1 cellular context compared by ENCODE assay signal in the genomic region with DNA sequence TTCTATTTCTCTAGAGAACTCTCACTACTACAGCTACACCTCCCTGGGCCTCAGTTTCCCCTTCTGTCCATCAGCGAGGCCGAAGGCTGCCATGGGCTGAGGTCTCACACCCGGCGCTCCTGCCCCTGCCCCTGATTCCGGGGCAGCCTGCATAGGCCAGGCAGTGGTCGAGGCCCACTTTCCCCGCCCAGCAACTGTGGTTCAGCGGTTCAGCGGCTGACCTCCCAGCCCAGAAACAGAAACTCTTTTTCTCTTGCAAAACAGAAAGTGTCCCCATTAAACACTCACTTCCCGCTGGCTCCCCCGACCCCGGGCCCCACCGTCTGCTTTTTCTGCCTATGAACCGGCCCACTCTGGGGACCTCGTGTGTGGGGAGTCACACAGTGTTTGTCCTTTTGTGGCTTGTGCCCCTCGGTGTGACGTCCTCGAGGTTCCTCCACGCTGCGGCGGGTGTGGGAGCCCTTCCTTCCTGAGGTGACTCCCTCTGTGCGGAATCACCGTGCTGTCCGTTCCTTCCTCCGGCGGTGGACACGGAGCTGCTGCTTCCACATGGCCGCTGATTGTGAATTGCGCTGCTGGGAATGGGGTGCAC.
TF ChIP-seq lines count a peak whose summit lies in the region.

No MANE protein-coding gene starts in this region.

TF ChIP-seq in GM12878, 131 proteins besides CTCF, POLR2A, EP300 and RAD21 (continued from another document and continues in another):
- TF ChIP-seq HDAC6 (IDR thresholded peaks at IDR 0.05; ENCODE audit: unreplicated experiment) (no peak), MXI1 (IDR thresholded peaks at IDR 0.05; ENCODE audit: low read depth, low read length) (no peak), WRNIP1 (IDR thresholded peaks at IDR 0.05; ENCODE audit: borderline replicate concordance, low read depth, low read length) (no peak), SUPT20H (IDR thresholded peaks at IDR 0.05; ENCODE audit: borderline replicate concordance, control insufficient read depth, low read depth, low read length) (no peak), ESRRA (IDR thresholded peaks at IDR 0.05; ENCODE audit: low read length) (no peak), YY1 (IDR thresholded peaks at IDR 0.05; ENCODE audit: low read depth, low read length) (0 out of 2 replicates have a peak, but pooled peaks have one; percentile 49), HCFC1 (IDR thresholded peaks at IDR 0.05; ENCODE audit: low read length) (no peak), ASH2L (IDR thresholded peaks at IDR 0.05; ENCODE audit: borderline replicate concordance, low read depth) (peak; percentile 30; the same call in 1 of the 2 replicates), ZNF274 (IDR thresholded peaks at IDR 0.05; ENCODE audit: insufficient read depth, insufficient read length) (no peak), RELA (IDR thresholded peaks at IDR 0.05; ENCODE audit: borderline replicate concordance, partially characterized antibody) (no peak), RFX5 (IDR thresholded peaks at IDR 0.05; ENCODE audit: low read depth, low read length) (no peak), YBX1 (IDR thresholded peaks at IDR 0.05) (no peak), STAT3 (IDR thresholded peaks at IDR 0.05; ENCODE audit: low read depth, low read length) (no peak), POLR2AphosphoS5 (IDR thresholded peaks at IDR 0.05; ENCODE audit: low read length) (no peak; the same call in 1 of the 2 replicates), DPF2 (IDR thresholded peaks at IDR 0.05) (peak; percentile 57), ATF7 (IDR thresholded peaks at IDR 0.05; ENCODE audit: low read depth) (no peak), STAT1 (conservative IDR thresholded peaks at IDR 0.05) (no peak)
- TF ChIP-seq, protein P1, sequence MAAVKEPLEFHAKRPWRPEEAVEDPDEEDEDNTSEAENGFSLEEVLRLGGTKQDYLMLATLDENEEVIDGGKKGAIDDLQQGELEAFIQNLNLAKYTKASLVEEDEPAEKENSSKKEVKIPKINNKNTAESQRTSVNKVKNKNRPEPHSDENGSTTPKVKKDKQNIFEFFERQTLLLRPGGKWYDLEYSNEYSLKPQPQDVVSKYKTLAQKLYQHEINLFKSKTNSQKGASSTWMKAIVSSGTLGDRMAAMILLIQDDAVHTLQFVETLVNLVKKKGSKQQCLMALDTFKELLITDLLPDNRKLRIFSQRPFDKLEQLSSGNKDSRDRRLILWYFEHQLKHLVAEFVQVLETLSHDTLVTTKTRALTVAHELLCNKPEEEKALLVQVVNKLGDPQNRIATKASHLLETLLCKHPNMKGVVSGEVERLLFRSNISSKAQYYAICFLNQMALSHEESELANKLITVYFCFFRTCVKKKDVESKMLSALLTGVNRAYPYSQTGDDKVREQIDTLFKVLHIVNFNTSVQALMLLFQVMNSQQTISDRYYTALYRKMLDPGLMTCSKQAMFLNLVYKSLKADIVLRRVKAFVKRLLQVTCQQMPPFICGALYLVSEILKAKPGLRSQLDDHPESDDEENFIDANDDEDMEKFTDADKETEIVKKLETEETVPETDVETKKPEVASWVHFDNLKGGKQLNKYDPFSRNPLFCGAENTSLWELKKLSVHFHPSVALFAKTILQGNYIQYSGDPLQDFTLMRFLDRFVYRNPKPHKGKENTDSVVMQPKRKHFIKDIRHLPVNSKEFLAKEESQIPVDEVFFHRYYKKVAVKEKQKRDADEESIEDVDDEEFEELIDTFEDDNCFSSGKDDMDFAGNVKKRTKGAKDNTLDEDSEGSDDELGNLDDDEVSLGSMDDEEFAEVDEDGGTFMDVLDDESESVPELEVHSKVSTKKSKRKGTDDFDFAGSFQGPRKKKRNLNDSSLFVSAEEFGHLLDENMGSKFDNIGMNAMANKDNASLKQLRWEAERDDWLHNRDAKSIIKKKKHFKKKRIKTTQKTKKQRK (IDR thresholded peaks at IDR 0.05; ENCODE audit: low read depth, low read length) = no peak
- TF ChIP-seq, protein P2, sequence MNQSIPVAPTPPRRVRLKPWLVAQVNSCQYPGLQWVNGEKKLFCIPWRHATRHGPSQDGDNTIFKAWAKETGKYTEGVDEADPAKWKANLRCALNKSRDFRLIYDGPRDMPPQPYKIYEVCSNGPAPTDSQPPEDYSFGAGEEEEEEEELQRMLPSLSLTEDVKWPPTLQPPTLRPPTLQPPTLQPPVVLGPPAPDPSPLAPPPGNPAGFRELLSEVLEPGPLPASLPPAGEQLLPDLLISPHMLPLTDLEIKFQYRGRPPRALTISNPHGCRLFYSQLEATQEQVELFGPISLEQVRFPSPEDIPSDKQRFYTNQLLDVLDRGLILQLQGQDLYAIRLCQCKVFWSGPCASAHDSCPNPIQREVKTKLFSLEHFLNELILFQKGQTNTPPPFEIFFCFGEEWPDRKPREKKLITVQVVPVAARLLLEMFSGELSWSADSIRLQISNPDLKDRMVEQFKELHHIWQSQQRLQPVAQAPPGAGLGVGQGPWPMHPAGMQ (IDR thresholded peaks at IDR 0.05; ENCODE audit: borderline replicate concordance) = no peak
- TF ChIP-seq, protein P3, sequence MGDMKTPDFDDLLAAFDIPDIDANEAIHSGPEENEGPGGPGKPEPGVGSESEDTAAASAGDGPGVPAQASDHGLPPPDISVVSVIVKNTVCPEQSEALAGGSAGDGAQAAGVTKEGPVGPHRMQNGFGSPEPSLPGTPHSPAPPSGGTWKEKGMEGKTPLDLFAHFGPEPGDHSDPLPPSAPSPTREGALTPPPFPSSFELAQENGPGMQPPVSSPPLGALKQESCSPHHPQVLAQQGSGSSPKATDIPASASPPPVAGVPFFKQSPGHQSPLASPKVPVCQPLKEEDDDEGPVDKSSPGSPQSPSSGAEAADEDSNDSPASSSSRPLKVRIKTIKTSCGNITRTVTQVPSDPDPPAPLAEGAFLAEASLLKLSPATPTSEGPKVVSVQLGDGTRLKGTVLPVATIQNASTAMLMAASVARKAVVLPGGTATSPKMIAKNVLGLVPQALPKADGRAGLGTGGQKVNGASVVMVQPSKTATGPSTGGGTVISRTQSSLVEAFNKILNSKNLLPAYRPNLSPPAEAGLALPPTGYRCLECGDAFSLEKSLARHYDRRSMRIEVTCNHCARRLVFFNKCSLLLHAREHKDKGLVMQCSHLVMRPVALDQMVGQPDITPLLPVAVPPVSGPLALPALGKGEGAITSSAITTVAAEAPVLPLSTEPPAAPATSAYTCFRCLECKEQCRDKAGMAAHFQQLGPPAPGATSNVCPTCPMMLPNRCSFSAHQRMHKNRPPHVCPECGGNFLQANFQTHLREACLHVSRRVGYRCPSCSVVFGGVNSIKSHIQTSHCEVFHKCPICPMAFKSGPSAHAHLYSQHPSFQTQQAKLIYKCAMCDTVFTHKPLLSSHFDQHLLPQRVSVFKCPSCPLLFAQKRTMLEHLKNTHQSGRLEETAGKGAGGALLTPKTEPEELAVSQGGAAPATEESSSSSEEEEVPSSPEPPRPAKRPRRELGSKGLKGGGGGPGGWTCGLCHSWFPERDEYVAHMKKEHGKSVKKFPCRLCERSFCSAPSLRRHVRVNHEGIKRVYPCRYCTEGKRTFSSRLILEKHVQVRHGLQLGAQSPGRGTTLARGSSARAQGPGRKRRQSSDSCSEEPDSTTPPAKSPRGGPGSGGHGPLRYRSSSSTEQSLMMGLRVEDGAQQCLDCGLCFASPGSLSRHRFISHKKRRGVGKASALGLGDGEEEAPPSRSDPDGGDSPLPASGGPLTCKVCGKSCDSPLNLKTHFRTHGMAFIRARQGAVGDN (IDR thresholded peaks at IDR 0.05) = no peak
- TF ChIP-seq, protein P4, sequence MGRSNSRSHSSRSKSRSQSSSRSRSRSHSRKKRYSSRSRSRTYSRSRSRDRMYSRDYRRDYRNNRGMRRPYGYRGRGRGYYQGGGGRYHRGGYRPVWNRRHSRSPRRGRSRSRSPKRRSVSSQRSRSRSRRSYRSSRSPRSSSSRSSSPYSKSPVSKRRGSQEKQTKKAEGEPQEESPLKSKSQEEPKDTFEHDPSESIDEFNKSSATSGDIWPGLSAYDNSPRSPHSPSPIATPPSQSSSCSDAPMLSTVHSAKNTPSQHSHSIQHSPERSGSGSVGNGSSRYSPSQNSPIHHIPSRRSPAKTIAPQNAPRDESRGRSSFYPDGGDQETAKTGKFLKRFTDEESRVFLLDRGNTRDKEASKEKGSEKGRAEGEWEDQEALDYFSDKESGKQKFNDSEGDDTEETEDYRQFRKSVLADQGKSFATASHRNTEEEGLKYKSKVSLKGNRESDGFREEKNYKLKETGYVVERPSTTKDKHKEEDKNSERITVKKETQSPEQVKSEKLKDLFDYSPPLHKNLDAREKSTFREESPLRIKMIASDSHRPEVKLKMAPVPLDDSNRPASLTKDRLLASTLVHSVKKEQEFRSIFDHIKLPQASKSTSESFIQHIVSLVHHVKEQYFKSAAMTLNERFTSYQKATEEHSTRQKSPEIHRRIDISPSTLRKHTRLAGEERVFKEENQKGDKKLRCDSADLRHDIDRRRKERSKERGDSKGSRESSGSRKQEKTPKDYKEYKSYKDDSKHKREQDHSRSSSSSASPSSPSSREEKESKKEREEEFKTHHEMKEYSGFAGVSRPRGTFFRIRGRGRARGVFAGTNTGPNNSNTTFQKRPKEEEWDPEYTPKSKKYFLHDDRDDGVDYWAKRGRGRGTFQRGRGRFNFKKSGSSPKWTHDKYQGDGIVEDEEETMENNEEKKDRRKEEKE (IDR thresholded peaks at IDR 0.05) = no peak
- TF ChIP-seq, protein P5, sequence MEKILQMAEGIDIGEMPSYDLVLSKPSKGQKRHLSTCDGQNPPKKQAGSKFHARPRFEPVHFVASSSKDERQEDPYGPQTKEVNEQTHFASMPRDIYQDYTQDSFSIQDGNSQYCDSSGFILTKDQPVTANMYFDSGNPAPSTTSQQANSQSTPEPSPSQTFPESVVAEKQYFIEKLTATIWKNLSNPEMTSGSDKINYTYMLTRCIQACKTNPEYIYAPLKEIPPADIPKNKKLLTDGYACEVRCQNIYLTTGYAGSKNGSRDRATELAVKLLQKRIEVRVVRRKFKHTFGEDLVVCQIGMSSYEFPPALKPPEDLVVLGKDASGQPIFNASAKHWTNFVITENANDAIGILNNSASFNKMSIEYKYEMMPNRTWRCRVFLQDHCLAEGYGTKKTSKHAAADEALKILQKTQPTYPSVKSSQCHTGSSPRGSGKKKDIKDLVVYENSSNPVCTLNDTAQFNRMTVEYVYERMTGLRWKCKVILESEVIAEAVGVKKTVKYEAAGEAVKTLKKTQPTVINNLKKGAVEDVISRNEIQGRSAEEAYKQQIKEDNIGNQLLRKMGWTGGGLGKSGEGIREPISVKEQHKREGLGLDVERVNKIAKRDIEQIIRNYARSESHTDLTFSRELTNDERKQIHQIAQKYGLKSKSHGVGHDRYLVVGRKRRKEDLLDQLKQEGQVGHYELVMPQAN (conservative IDR thresholded peaks at IDR 0.05) = no peak
- TF ChIP-seq, protein P6, sequence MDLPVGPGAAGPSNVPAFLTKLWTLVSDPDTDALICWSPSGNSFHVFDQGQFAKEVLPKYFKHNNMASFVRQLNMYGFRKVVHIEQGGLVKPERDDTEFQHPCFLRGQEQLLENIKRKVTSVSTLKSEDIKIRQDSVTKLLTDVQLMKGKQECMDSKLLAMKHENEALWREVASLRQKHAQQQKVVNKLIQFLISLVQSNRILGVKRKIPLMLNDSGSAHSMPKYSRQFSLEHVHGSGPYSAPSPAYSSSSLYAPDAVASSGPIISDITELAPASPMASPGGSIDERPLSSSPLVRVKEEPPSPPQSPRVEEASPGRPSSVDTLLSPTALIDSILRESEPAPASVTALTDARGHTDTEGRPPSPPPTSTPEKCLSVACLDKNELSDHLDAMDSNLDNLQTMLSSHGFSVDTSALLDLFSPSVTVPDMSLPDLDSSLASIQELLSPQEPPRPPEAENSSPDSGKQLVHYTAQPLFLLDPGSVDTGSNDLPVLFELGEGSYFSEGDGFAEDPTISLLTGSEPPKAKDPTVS (IDR thresholded peaks at IDR 0.05; ENCODE audit: low read depth, low read length) = no peak
- TF ChIP-seq, protein P7, sequence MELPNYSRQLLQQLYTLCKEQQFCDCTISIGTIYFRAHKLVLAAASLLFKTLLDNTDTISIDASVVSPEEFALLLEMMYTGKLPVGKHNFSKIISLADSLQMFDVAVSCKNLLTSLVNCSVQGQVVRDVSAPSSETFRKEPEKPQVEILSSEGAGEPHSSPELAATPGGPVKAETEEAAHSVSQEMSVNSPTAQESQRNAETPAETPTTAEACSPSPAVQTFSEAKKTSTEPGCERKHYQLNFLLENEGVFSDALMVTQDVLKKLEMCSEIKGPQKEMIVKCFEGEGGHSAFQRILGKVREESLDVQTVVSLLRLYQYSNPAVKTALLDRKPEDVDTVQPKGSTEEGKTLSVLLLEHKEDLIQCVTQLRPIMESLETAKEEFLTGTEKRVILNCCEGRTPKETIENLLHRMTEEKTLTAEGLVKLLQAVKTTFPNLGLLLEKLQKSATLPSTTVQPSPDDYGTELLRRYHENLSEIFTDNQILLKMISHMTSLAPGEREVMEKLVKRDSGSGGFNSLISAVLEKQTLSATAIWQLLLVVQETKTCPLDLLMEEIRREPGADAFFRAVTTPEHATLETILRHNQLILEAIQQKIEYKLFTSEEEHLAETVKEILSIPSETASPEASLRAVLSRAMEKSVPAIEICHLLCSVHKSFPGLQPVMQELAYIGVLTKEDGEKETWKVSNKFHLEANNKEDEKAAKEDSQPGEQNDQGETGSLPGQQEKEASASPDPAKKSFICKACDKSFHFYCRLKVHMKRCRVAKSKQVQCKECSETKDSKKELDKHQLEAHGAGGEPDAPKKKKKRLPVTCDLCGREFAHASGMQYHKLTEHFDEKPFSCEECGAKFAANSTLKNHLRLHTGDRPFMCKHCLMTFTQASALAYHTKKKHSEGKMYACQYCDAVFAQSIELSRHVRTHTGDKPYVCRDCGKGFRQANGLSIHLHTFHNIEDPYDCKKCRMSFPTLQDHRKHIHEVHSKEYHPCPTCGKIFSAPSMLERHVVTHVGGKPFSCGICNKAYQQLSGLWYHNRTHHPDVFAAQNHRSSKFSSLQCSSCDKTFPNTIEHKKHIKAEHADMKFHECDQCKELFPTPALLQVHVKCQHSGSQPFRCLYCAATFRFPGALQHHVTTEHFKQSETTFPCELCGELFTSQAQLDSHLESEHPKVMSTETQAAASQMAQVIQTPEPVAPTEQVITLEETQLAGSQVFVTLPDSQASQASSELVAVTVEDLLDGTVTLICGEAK (IDR thresholded peaks at IDR 0.05; ENCODE audit: borderline replicate concordance) = no peak; the same call in 1 of the 2 replicates
- TF ChIP-seq, protein P8, sequence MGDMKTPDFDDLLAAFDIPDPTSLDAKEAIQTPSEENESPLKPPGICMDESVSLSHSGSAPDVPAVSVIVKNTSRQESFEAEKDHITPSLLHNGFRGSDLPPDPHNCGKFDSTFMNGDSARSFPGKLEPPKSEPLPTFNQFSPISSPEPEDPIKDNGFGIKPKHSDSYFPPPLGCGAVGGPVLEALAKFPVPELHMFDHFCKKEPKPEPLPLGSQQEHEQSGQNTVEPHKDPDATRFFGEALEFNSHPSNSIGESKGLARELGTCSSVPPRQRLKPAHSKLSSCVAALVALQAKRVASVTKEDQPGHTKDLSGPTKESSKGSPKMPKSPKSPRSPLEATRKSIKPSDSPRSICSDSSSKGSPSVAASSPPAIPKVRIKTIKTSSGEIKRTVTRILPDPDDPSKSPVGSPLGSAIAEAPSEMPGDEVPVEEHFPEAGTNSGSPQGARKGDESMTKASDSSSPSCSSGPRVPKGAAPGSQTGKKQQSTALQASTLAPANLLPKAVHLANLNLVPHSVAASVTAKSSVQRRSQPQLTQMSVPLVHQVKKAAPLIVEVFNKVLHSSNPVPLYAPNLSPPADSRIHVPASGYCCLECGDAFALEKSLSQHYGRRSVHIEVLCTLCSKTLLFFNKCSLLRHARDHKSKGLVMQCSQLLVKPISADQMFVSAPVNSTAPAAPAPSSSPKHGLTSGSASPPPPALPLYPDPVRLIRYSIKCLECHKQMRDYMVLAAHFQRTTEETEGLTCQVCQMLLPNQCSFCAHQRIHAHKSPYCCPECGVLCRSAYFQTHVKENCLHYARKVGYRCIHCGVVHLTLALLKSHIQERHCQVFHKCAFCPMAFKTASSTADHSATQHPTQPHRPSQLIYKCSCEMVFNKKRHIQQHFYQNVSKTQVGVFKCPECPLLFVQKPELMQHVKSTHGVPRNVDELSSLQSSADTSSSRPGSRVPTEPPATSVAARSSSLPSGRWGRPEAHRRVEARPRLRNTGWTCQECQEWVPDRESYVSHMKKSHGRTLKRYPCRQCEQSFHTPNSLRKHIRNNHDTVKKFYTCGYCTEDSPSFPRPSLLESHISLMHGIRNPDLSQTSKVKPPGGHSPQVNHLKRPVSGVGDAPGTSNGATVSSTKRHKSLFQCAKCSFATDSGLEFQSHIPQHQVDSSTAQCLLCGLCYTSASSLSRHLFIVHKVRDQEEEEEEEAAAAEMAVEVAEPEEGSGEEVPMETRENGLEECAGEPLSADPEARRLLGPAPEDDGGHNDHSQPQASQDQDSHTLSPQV (IDR thresholded peaks at IDR 0.05) = 0 out of 2 replicates have a peak, but pooled peaks have one; percentile 38
